ENCODE assay signal across 21 cellular contexts in the genomic region with DNA sequence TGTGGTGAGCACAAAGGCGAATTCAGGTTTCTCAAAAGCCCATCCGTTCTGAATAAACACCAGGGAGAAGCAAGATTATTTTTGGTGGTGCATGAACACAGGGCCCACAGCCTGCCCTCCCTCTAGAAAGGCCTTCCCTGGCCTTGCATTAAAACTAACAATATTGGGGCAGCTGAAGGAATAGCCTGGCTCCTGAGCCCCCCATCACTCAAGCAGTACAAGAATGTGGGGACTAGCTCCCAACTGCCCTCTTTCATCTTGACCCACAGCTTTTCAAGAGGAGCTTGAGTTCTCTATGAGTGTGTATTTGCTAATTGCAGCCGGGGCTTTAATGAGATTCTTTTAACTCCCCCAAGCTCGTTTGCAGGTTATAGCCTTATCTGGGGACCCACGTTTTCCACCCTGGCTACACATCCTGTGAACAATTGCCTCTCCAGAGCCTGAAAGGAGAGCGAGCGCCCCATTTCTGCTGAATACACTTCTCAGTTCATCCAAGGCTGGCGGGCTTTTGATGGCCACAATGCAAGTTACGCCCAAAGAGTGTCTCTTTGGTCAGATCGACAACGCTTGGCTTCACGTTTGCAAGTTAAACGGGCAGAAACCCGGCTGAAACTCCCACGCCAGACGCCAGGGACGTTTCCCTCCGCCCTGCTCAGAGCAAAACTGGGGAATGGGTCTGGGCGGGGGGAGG. TPM values are rescaled to one million over a fixed set of nuclear protein-coding genes. Genes with fewer than 3 reads are reported as not detected.
"Had no signal": no experiment of that assay in that cellular context is flagged by ENCODE, and none has a peak within 500 bp of the region (broad histone marks: within the 10 kb centered on the region; RNA-seq: fewer than 3 reads in every experiment).

No MANE protein-coding gene starts in this region.

- H3K27ac ChIP-seq: adrenal gland, esophagus squamous epithelium, pancreas, tibial nerve, VCaP had no signal

- H3K4me3 Mint-ChIP-seq: activated CD4-positive, alpha-beta memory T cell treated with anti-CD3 and anti-CD28 coated beads for 36 hours; activated CD4-positive, alpha-beta T cell treated with anti-CD3 and anti-CD28 coated beads for 36 hours; activated CD8-positive, alpha-beta memory T cell treated with anti-CD3 and anti-CD28 coated beads, Interleukin-2, amount 10 ng/mL, durations not matched to agents 7 days and 5 days; T-cell had no signal

- H3K36me3 ChIP-seq: adrenal gland, esophagus squamous epithelium, pancreas, tibial nerve had no signal

- H3K27ac Mint-ChIP-seq: activated CD4-positive, alpha-beta memory T cell treated with anti-CD3 and anti-CD28 coated beads for 36 hours; activated CD4-positive, alpha-beta T cell treated with anti-CD3 and anti-CD28 coated beads for 36 hours; activated CD8-positive, alpha-beta memory T cell treated with anti-CD3 and anti-CD28 coated beads, Interleukin-2, amount 10 ng/mL, durations not matched to agents 7 days and 5 days; T-cell had no signal

- H3K9me3 Mint-ChIP-seq: activated CD4-positive, alpha-beta memory T cell treated with anti-CD3 and anti-CD28 coated beads for 36 hours; T-cell had no signal

- H3K36me3 Mint-ChIP-seq: activated CD4-positive, alpha-beta memory T cell treated with anti-CD3 and anti-CD28 coated beads for 36 hours; activated CD8-positive, alpha-beta memory T cell treated with anti-CD3 and anti-CD28 coated beads, Interleukin-2, amount 10 ng/mL, durations not matched to agents 7 days and 5 days; T-cell had no signal

- H3K9me3 ChIP-seq: adrenal gland, esophagus squamous epithelium, pancreas, tibial nerve had no signal

- ATAC-seq: activated CD4-positive, alpha-beta T cell treated with anti-CD3 and anti-CD28 coated beads for 36 hours; activated CD8-positive, alpha-beta memory T cell treated with anti-CD3 and anti-CD28 coated beads, Interleukin-2, amount 10 ng/mL, durations not matched to agents 7 days and 5 days; left cardiac atrium; pancreas; T-cell had no signal

- FAIRE-seq: pancreas had no signal

- H3K4me3 ChIP-seq: adrenal gland, esophagus squamous epithelium, lung, pancreas, tibial nerve had no signal

- DNase-seq: activated CD4-positive, alpha-beta memory T cell treated with anti-CD3 and anti-CD28 coated beads for 36 hours; activated CD4-positive, alpha-beta T cell treated with anti-CD3 and anti-CD28 coated beads for 36 hours; activated CD8-positive, alpha-beta memory T cell treated with anti-CD3 and anti-CD28 coated beads, Interleukin-2, amount 10 ng/mL, durations not matched to agents 7 days and 5 days; activated naive CD4-positive, alpha-beta T cell treated with anti-CD3 and anti-CD28 coated beads, Interleukin-2, amount 50 U/mL, for 16 hours; activated T-cell treated with anti-CD3 and anti-CD28 coated beads, Interleukin-2, amount 50 U/mL, for 1 hour; adrenal gland; esophagus squamous epithelium; left cardiac atrium; midbrain; pancreas; stimulated activated CD4-positive, alpha-beta T cell treated with anti-CD3 and anti-CD28 coated beads, Interleukin-2, amount 100 ng/mL, for 48 hours; T-cell; T1000 had no signal

RNA-seq across cellular contexts. Expression of a gene that starts 4.7 kb away (rescaled TPM):
- total RNA-seq: activated CD4-positive, alpha-beta memory T cell treated with anti-CD3 and anti-CD28 coated beads for 36 hours; activated CD4-positive, alpha-beta T cell treated with anti-CD3 and anti-CD28 coated beads for 36 hours; activated CD8-positive, alpha-beta memory T cell treated with anti-CD3 and anti-CD28 coated beads, Interleukin-2, amount 10 ng/mL, durations not matched to agents 7 days and 5 days; adrenal gland; cardiac septum; esophagus squamous epithelium; fibroblast of villous mesenchyme; left cardiac atrium; lung; myocyte; pancreas; renal cortical epithelial cell; subcutaneous adipose tissue; T-cell had no signal
